In genomic region chr14:39102969-39103957, GRCh38 we compare ENCODE assay signal across 8 cellular contexts. TPM values are rescaled to one million over a fixed set of nuclear protein-coding genes. Genes with fewer than 3 reads are reported as not detected.
DNase-seq lines count a peak whose midpoint lies in the region; ATAC-seq, FAIRE-seq and TF ChIP-seq lines count a peak whose summit lies in the region.

SEC23A (minus strand) TSS chr14:39103235; CDS start chr14:39096118, 7,117 bp downstream.

- H3K27me3 Mint-ChIP-seq in central memory CD8-positive, alpha-beta T cell, result no peaks in the 10 kb centered on the region

- no peak for FAIRE-seq in kidney (lab: Jason Lieb, UNC)

- H3K36me3 Mint-ChIP-seq in central memory CD8-positive, alpha-beta T cell (ENCODE audit: insufficient read depth), result peaks cover 13% of the 10 kb centered on the region

- peaks cover 2 to 13% of the 10 kb centered on the region in 2 donors for H3K4me1 ChIP-seq in kidney (ENCODE audit: control insufficient read depth in 1 of 2, insufficient read depth in 1 of 2, low read depth in 1 of 2, low read length in 2 of 2)

- peak within 1 kb of the TSS; percentile 93 for H3K4me3 Mint-ChIP-seq in central memory CD8-positive, alpha-beta T cell

- no peaks in the 10 kb centered on the region for H3K9me3 Mint-ChIP-seq in central memory CD8-positive, alpha-beta T cell

- DNase-seq in AG10803 (ENCODE audit: low read depth), result peak; percentile 85
- DNase-seq in NCI-H345 treated with DMSO at 0.1 percent for 48 hours (lab: John Stamatoyannopoulos, UW; ENCODE audit: unreplicated experiment), result peak; percentile 70
- DNase-seq in central memory CD8-positive, alpha-beta T cell (ENCODE audit: low spot score in 2 of 2), result peak; percentile 64 to 67
- DNase-seq in kidney, result peak; percentile 96
- peak; percentile 92 for DNase-seq in stimulated activated CD4-positive, alpha-beta T cell treated with anti-CD3 and anti-CD28 coated beads, Interleukin-15, amount 100 ng/mL, for 24 hours

- peak within 1 kb of the TSS; percentile 84 for H3K4me3 ChIP-seq in AG10803 (ENCODE audit: low read length)
- peak within 1 kb of the TSS; percentile 92 to 96 for H3K4me3 ChIP-seq in kidney (ENCODE audit: low read length in 2 of 2)

- peaks cover 41% of the 10 kb centered on the region for H3K4me1 Mint-ChIP-seq in central memory CD8-positive, alpha-beta T cell

- intact Hi-C loops in kidney (cut with DNase I), result no loop called here

- no peaks in the 10 kb centered on the region for H3K9me3 ChIP-seq in kidney (ENCODE audit: control insufficient read depth in 1 of 2, low read length in 2 of 2)

- peak within 1 kb of the TSS; percentile 97 to 98 for H3K27ac ChIP-seq in kidney (ENCODE audit: low read depth in 2 of 2, low read length in 2 of 2)

- TF ChIP-seq CTCF in AG10803 (conservative IDR thresholded peaks at IDR 0.05; ENCODE audit: low read length), result no peak
- TF ChIP-seq CTCF in kidney (IDR thresholded peaks at IDR 0.05; ENCODE audit: borderline replicate concordance, extremely low read depth, insufficient read depth), result no peak

- H3K36me3 ChIP-seq in kidney (ENCODE audit: control insufficient read depth in 1 of 2, insufficient read depth in 2 of 2, low read length in 2 of 2), result no peaks in the 10 kb centered on the region

- H3K9ac ChIP-seq in kidney (ENCODE audit: low read length in 2 of 2), result peak within 1 kb of the TSS; percentile 79 to 95

- H3K27ac Mint-ChIP-seq in central memory CD8-positive, alpha-beta T cell (ENCODE audit: low read depth), result peak within 1 kb of the TSS; percentile 95

- peak; percentile 93 for ATAC-seq in GM19025 (IDR thresholded peaks at IDR 0.05; ENCODE audit: low read depth, unreplicated experiment)
- peak; percentile 84 for ATAC-seq in HG03342 (IDR thresholded peaks at IDR 0.05; ENCODE audit: unreplicated experiment)
- ATAC-seq in activated CD4-positive, CD25-positive, alpha-beta regulatory T cell treated with anti-CD3 and anti-CD28 coated beads, Interleukin-2, amount 50 U/mL, for 24 hours, result peak; percentile 96 to 97
- peak; percentile 91 for ATAC-seq in central memory CD8-positive, alpha-beta T cell (replicated peaks; ENCODE audit: extremely low read depth, poor library complexity, severe bottlenecking)

RNA-seq across cellular contexts. Expression of gene SEC23A, which starts in this region (rescaled TPM):
- total RNA-seq in kidney, result 48.8 TPM
- 10.9 TPM for polyA plus RNA-seq in kidney (ENCODE audit: insufficient read depth, low read depth, low replicate concordance)

Comparison
In these comparisons a context has a peak if more than half of its experiments do, and no peak if none do; other contexts are left out.
1. Peak in every context shown above with its lines: DNase-seq, ATAC-seq, H3K4me3 ChIP-seq and H3K27ac ChIP-seq.